ENCODE assay signal across 1 cellular context in genomic region chr9:92528537-92528851, GRCh38.
TF ChIP-seq lines count a peak whose summit lies in the region.

No MANE protein-coding gene starts in this region.

TF ChIP-seq in SK-N-SH, 30 proteins besides CTCF, POLR2A, EP300 and RAD21 (continued from another document):
- TF ChIP-seq, protein P1, sequence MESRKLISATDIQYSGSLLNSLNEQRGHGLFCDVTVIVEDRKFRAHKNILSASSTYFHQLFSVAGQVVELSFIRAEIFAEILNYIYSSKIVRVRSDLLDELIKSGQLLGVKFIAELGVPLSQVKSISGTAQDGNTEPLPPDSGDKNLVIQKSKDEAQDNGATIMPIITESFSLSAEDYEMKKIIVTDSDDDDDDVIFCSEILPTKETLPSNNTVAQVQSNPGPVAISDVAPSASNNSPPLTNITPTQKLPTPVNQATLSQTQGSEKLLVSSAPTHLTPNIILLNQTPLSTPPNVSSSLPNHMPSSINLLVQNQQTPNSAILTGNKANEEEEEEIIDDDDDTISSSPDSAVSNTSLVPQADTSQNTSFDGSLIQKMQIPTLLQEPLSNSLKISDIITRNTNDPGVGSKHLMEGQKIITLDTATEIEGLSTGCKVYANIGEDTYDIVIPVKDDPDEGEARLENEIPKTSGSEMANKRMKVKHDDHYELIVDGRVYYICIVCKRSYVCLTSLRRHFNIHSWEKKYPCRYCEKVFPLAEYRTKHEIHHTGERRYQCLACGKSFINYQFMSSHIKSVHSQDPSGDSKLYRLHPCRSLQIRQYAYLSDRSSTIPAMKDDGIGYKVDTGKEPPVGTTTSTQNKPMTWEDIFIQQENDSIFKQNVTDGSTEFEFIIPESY (IDR thresholded peaks at IDR 0.05; ENCODE audit: borderline replicate concordance, low read depth), result no peak
- TF ChIP-seq JUND (IDR thresholded peaks at IDR 0.05), result no peak
- no peak for TF ChIP-seq MXI1 (IDR thresholded peaks at IDR 0.05; ENCODE audit: low read depth, low read length)
